Comparison of ENCODE assay signal across 8 cellular contexts in the genomic region with DNA sequence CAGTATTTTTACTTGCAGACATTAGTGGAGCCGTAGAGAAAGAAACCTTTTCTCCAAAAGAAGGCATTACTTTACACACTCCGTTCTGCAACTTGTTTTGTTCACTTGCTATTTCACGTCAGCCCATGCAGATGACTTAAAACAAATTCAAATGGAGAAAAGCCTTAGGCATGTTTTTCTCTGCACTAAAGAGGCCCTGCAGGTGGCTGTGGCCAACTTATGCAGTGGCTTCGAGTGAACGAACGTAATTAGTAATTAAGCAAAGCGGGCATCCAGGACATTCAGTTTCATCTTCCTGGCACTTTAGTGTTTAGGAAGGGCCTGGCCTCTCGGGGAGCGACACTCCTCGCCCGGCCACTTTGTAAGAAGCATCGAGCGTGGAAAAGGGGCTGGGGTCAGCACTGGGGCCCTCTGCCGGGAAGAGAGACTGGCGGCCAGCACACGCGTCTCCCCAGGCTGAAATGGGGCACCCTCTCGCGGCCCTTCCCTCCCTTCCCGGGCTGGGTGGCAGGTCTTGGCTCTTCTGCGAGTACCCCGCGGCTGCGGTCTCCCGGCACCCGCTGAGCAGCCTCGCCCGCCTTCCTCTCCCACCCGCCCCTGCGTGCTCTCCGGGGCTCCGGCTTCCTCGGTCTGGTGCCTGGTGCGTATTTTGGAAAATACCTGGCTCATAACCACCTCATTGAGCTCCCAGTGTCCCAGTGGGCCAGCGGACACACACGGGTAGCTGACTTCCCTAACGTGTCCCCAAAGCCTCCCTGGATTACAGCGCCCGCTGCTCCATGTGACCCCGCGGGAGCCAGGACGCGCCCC. TPM values are rescaled to one million over a fixed set of nuclear protein-coding genes. Genes with fewer than 3 reads are reported as not detected.
DNase-seq lines count a peak whose midpoint lies in the region; ATAC-seq and TF ChIP-seq lines count a peak whose summit lies in the region.

No MANE protein-coding gene starts in this region.

- peaks cover 16% of the 10 kb centered on the region for H3K27me3 ChIP-seq in NT2/D1 (ENCODE audit: insufficient read depth, insufficient read length)
- no peaks in the 10 kb centered on the region for H3K27me3 ChIP-seq in ovary

- H3K4me3 ChIP-seq in NT2/D1 (ENCODE audit: insufficient read length, low read depth) (peak overlapping the region; percentile 75), ovary (peak overlapping the region; percentile 79)

- TF ChIP-seq CTCF in ovary (IDR thresholded peaks at IDR 0.05) = no peak

- intact Hi-C loops in ovary (cut with DNase I) = loop anchor here in 3 of 4 donors (2.0 to 10.0 kb wide), 3 partner anchors 38 to 46 kb away; no protein-coding TSS in a partner anchor

- DNase-seq in AG20443 (ENCODE audit: low spot score) (peak; percentile 69), NT2/D1 (ENCODE audit: low read depth, low spot score) (no peak), activated gamma-delta T cell treated with Interleukin-2 at 50 U/mL for 16 hours (peak; percentile 44), globus pallidus (ENCODE audit: low spot score) (peak; percentile 67), ovary (peak in 1 of 5 donors; percentile 41), SHP77 treated with DMSO at 0.1 percent for 48 hours (lab: John Stamatoyannopoulos, UW) (no peak)

- no peaks in the 10 kb centered on the region for H3K36me3 ChIP-seq in NT2/D1 (ENCODE audit: insufficient read depth, insufficient read length, low read length)
- H3K36me3 ChIP-seq in ovary = no peaks in the 10 kb centered on the region

- peak overlapping the region; percentile 95 to 97 for H3K27ac ChIP-seq in ovary

- no peaks in the 10 kb centered on the region for H3K9me3 ChIP-seq in NT2/D1 (ENCODE audit: insufficient read depth, low read length)
- no peaks in the 10 kb centered on the region for H3K9me3 ChIP-seq in ovary

- TF ChIP-seq EP300 in ovary (IDR thresholded peaks at IDR 0.05) = no peak

- peak overlapping the region; percentile 85 for H3K9ac ChIP-seq in NT2/D1 (ENCODE audit: insufficient read length, low read depth)

- TF ChIP-seq POLR2A in ovary (IDR thresholded peaks at IDR 0.05) = no peak

- H3K4me1 ChIP-seq in NT2/D1 (ENCODE audit: insufficient read depth, insufficient read length) (no peaks in the 10 kb centered on the region), ovary (ENCODE audit: insufficient read depth) (peaks cover 6% of the 10 kb centered on the region)

- peak; percentile 6 for ATAC-seq in GM18873 (IDR thresholded peaks at IDR 0.05; ENCODE audit: low FRiP score, unreplicated experiment)
- ATAC-seq in HG03095 (IDR thresholded peaks at IDR 0.05; ENCODE audit: unreplicated experiment) = peak; percentile 33

- WGBS in ovary, 3 donors = 1% methylated on average over 43 of the region's 43 CpGs

RNA-seq across cellular contexts. Expression of a gene that starts 0.7 kb away (rescaled TPM):
- total RNA-seq in ovary = 10 to 100 TPM; 11.9 to 35.3 (median 21.0) TPM
- polyA plus RNA-seq in ovary = 10 to 100 TPM in 1 of 2 donors, 1 to 10 TPM in 1; 8.5 to 12.4 TPM

RNA-seq across cellular contexts. Expression of a gene that starts 36.6 kb away (rescaled TPM):
- 1 to 10 TPM in 2 of 7 donors, under 1 TPM in 5; 0.18 to 1.8 (median 0.77) TPM for total RNA-seq in ovary
- polyA plus RNA-seq in ovary = under 1 TPM; 0.38 to 0.50 TPM

Comparison
In these comparisons a context has a peak if more than half of its experiments do, and no peak if none do; other contexts are left out.
1. DNase-seq: peak in AG20443 (single experiment), activated gamma-delta T cell treated with Interleukin-2 at 50 U/mL for 16 hours (single experiment) and globus pallidus (single experiment); none in NT2/D1 (single experiment) and SHP77 treated with DMSO at 0.1 percent for 48 hours (single experiment).